In the genomic region with DNA sequence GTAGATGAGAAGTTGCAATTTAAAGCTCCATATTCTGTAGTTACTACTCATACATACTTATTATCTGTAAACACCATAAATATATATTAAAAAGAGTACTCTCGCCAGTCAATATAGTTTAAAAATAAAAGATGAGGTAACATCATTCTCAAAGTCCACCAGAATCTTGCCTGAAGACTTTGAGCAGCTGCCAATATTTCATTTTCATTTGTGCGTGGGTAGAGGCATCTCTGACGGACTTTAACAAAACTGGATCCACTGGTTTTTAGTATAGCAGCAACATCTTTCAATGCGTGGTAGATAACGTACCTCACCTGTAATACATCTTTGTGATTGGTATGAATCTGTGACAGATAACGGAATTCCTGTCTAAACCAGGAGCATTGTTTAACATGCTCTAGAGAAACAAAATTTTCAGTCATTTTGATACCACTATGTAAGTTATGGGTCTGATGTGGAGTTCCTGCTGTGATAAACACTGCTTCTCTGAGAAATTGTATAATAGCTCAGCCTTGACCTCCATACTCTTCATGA, we compare ENCODE assay signal across 31 cellular contexts.
"Had no signal": no experiment of that assay in that cellular context is flagged by ENCODE, and none has a peak within 500 bp of the region (broad histone marks: within the 10 kb centered on the region; RNA-seq: fewer than 3 reads in every experiment).

No MANE protein-coding gene starts in this region.

- H3K36me3 Mint-ChIP-seq: activated naive CD8-positive, alpha-beta T cell treated with anti-CD3 and anti-CD28 coated beads for 36 hours; naive thymus-derived CD4-positive, alpha-beta T cell had no signal

- DNase-seq: activated CD4-positive, alpha-beta T cell treated with anti-CD3 and anti-CD28 coated beads for 4 hours; activated CD4-positive, alpha-beta T cell treated with anti-CD3 and anti-CD28 coated beads, Interleukin-2, amount 50 U/mL, for 4 hours; activated CD8-positive, alpha-beta memory T cell treated with anti-CD3 and anti-CD28 coated beads for 24 hours; activated effector memory CD4-positive, alpha-beta T cell treated with Interleukin-2 at 50 U/mL for 16 hours; activated naive CD4-positive, alpha-beta T cell treated with anti-CD3 and anti-CD28 coated beads for 36 hours; activated naive CD8-positive, alpha-beta T cell treated with anti-CD3 and anti-CD28 coated beads for 36 hours; adrenal gland; aorta; body of pancreas; cerebellar nuclear complex; colonic mucosa; dorsolateral prefrontal cortex; effector memory CD4-positive, alpha-beta T cell; heart right ventricle; naive thymus-derived CD4-positive, alpha-beta T cell; nucleus accumbens; psoas muscle; spleen; stimulated activated CD4-positive, alpha-beta T cell treated with anti-CD3 and anti-CD28 coated beads, Interleukin-2, amount 100 ng/mL, for 48 hours; stimulated activated naive CD4-positive, alpha-beta T cell treated with Interleukin-2 at 50 U/mL for 16 hours; T-helper 9 cell; testis; transverse colon; uterus had no signal

- H3K36me3 ChIP-seq: adrenal gland, cardiac muscle cell, colonic mucosa, heart right ventricle, spleen, transverse colon, uterus had no signal

- H3K4me3 Mint-ChIP-seq: activated naive CD4-positive, alpha-beta T cell treated with anti-CD3 and anti-CD28 coated beads for 36 hours; activated naive CD8-positive, alpha-beta T cell treated with anti-CD3 and anti-CD28 coated beads for 36 hours; neural crest cell; T-helper 1 cell treated with Interleukin-12 subunit alpha and Interleukin-12 subunit beta and Interleukin-4 antibody, amounts not matched to agents 30 μg/mL and 1 μg/mL, for 36 hours had no signal

- H3K27me3 ChIP-seq: adrenal gland, body of pancreas, cardiac muscle cell, colonic mucosa, heart right ventricle, spleen, testis, transverse colon, uterus had no signal

- H3K27ac ChIP-seq: adrenal gland, body of pancreas, cardiac muscle cell, colonic mucosa, dorsolateral prefrontal cortex, foreskin keratinocyte, heart right ventricle, parathyroid adenoma, spleen, testis, transverse colon, uterus, VCaP had no signal

- H3K27ac Mint-ChIP-seq: activated naive CD4-positive, alpha-beta T cell treated with anti-CD3 and anti-CD28 coated beads for 36 hours; activated naive CD8-positive, alpha-beta T cell treated with anti-CD3 and anti-CD28 coated beads for 36 hours; naive thymus-derived CD4-positive, alpha-beta T cell; T-helper 1 cell treated with Interleukin-12 subunit alpha and Interleukin-12 subunit beta and Interleukin-4 antibody, amounts not matched to agents 30 μg/mL and 1 μg/mL, for 36 hours had no signal

- H3K9me3 Mint-ChIP-seq: activated naive CD4-positive, alpha-beta T cell treated with anti-CD3 and anti-CD28 coated beads for 36 hours; activated naive CD8-positive, alpha-beta T cell treated with anti-CD3 and anti-CD28 coated beads for 36 hours; neural crest cell; T-helper 1 cell treated with Interleukin-12 subunit alpha and Interleukin-12 subunit beta and Interleukin-4 antibody, amounts not matched to agents 30 μg/mL and 1 μg/mL, for 36 hours had no signal

- H3K9me3 ChIP-seq: adrenal gland, body of pancreas, colonic mucosa, heart right ventricle, psoas muscle, spleen, testis, transverse colon, uterus had no signal

- H3K4me1 Mint-ChIP-seq: activated naive CD8-positive, alpha-beta T cell treated with anti-CD3 and anti-CD28 coated beads for 36 hours; neural crest cell had no signal

- H3K4me3 ChIP-seq: adrenal gland, body of pancreas, cardiac muscle cell, colonic mucosa, dorsolateral prefrontal cortex, heart right ventricle, lung, psoas muscle, spleen, testis, transverse colon, uterus had no signal

- ATAC-seq: body of pancreas; foreskin keratinocyte; heart right ventricle; naive thymus-derived CD4-positive, alpha-beta T cell had no signal

- H3K4me1 ChIP-seq: adrenal gland, body of pancreas, colonic mucosa, foreskin keratinocyte, testis, transverse colon, uterus had no signal

- H3K9ac ChIP-seq: parathyroid adenoma had no signal
